In the genomic region with DNA sequence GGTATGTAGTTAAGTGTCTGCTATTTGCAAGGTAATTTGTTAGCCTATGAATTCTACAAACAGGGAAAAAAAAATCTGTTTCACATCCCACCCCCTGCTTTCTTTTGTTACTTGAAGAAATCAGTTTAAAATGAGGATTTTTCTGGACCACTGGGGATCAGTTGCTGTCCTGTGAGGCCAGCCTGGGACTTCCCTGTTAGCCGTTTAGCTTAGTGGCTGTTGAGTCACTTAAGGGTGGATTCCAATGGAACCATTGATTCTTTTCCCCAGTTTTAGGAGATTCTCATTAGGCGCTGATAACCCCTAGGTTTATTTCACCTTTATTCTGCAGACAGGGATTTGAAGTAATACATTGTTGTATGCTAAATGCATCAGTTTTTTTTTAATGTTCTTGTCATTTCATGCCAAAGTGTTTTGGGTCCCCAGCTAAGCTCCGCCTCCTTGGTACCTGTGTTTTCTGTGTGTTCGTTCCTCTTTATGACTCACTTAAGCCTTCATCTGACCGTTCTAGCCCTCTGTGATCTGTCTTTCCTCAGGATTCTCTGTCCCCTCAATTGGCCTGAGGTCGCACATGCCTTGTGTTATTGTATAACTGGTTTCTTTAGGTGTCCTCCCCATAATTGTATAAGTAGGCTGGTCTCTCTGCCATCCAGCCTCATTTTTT, we compare ENCODE assay signal across 32 cellular contexts. TPM values are rescaled to one million over a fixed set of nuclear protein-coding genes. Genes with fewer than 3 reads are reported as not detected.
"Had no signal": no experiment of that assay in that cellular context is flagged by ENCODE, and none has a peak within 500 bp of the region (broad histone marks: within the 10 kb centered on the region; RNA-seq: fewer than 3 reads in every experiment).

No MANE protein-coding gene starts in this region.

- H3K4me3 ChIP-seq: adrenal gland, body of pancreas had no signal

- ATAC-seq: activated CD4-positive, alpha-beta T cell treated with anti-CD3 and anti-CD28 coated beads for 36 hours; activated CD4-positive, CD25-positive, alpha-beta regulatory T cell treated with anti-CD3 and anti-CD28 coated beads, Interleukin-2, amount 50 U/mL, for 24 hours; activated naive CD4-positive, alpha-beta T cell treated with anti-CD3 and anti-CD28 coated beads, Interleukin-2, amount 50 U/mL, for 72 hours; activated T-cell treated with anti-CD3 and anti-CD28 coated beads, Interleukin-2, amount 50 U/mL, for 4 hours; body of pancreas; PC-3 had no signal

- H3K27ac Mint-ChIP-seq: activated CD4-positive, alpha-beta T cell treated with anti-CD3 and anti-CD28 coated beads for 36 hours; activated CD4-positive, alpha-beta T cell treated with anti-CD3 and anti-CD28 coated beads, Interleukin-2, amount 10 ng/mL, durations not matched to agents 7 days and 5 days; activated naive CD4-positive, alpha-beta T cell treated with anti-CD3 and anti-CD28 coated beads for 36 hours; activated naive CD4-positive, alpha-beta T cell treated with anti-CD3 and anti-CD28 coated beads, Interleukin-2, amount 50 U/mL, for 72 hours; activated T-helper 1 cell treated with anti-CD3 and anti-CD28 coated beads, Interleukin-12 subunit alpha, Interleukin-12 subunit beta, Interleukin-2, Interleukin-4 antibody, amounts not matched to agents 30 ng/mL and 10 ng/mL and 1 ng/mL, durations not matched to agents 14 hours and 24 hours and 36 hours had no signal

- DNase-seq: activated CD4-positive, alpha-beta T cell treated with anti-CD3 and anti-CD28 coated beads for 36 hours; activated CD4-positive, alpha-beta T cell treated with anti-CD3 and anti-CD28 coated beads, Interleukin-2, amount 10 ng/mL, durations not matched to agents 7 days and 5 days; activated CD4-positive, alpha-beta T cell treated with anti-CD3 and anti-CD28 coated beads, Interleukin-2, amount 50 U/mL, for 48 hours; activated CD8-positive, alpha-beta memory T cell treated with anti-CD3 and anti-CD28 coated beads, Interleukin-2, amount 50 U/mL, for 4 hours; activated gamma-delta T cell treated with Interleukin-2 at 50 U/mL for 16 hours; activated naive CD4-positive, alpha-beta T cell treated with anti-CD3 and anti-CD28 coated beads for 36 hours; activated T-cell treated with anti-CD3 and anti-CD28 coated beads for 4 hours; activated T-cell treated with anti-CD3 and anti-CD28 coated beads, Interleukin-2, amount 50 U/mL, for 4 hours; adrenal gland; body of pancreas; caudate nucleus; NCI-H1092 treated with DMSO at 0.1 percent for 48 hours; NCI-H1417; NCI-H146; NCI-H187; NCI-H2029 treated with DMSO at 0.1 percent for 48 hours; NCI-H2107; NCI-H2171; NCI-H510A; NCI-H526; NCI-H748 treated with DMSO at 0.1 percent for 48 hours; NK-92 treated with Interleukin-12 subunit alpha and Interleukin-12 subunit beta, amount 100 ng/mL, for 24 hours; PC-3; Right ventricle myocardium superior; SW 1271; T1000 had no signal

- H3K9me3 ChIP-seq: adrenal gland, body of pancreas had no signal

- H3K27ac ChIP-seq: adrenal gland, body of pancreas had no signal

- FAIRE-seq: astrocyte had no signal

- H3K36me3 Mint-ChIP-seq: activated naive CD4-positive, alpha-beta T cell treated with anti-CD3 and anti-CD28 coated beads, Interleukin-2, amount 50 U/mL, for 72 hours had no signal

- H3K27me3 ChIP-seq: adrenal gland, body of pancreas had no signal

- H3K4me1 Mint-ChIP-seq: activated CD4-positive, alpha-beta T cell treated with anti-CD3 and anti-CD28 coated beads for 36 hours; activated CD4-positive, alpha-beta T cell treated with anti-CD3 and anti-CD28 coated beads, Interleukin-2, amount 10 ng/mL, durations not matched to agents 7 days and 5 days had no signal

- H3K9me3 Mint-ChIP-seq: activated CD4-positive, alpha-beta T cell treated with anti-CD3 and anti-CD28 coated beads, Interleukin-2, amount 10 ng/mL, durations not matched to agents 7 days and 5 days; activated naive CD4-positive, alpha-beta T cell treated with anti-CD3 and anti-CD28 coated beads for 36 hours; activated naive CD4-positive, alpha-beta T cell treated with anti-CD3 and anti-CD28 coated beads, Interleukin-2, amount 50 U/mL, for 72 hours; activated T-cell treated with anti-CD3 and anti-CD28 coated beads, Interleukin-2, amount 50 U/mL, for 4 hours; activated T-helper 1 cell treated with anti-CD3 and anti-CD28 coated beads, Interleukin-12 subunit alpha, Interleukin-12 subunit beta, Interleukin-2, Interleukin-4 antibody, amounts not matched to agents 30 ng/mL and 10 ng/mL and 1 ng/mL, durations not matched to agents 14 hours and 24 hours and 36 hours had no signal

- H3K36me3 ChIP-seq: adrenal gland had no signal

- H3K4me3 Mint-ChIP-seq: activated CD4-positive, alpha-beta T cell treated with anti-CD3 and anti-CD28 coated beads for 36 hours; activated CD4-positive, alpha-beta T cell treated with anti-CD3 and anti-CD28 coated beads, Interleukin-2, amount 10 ng/mL, durations not matched to agents 7 days and 5 days; activated naive CD4-positive, alpha-beta T cell treated with anti-CD3 and anti-CD28 coated beads for 36 hours; activated T-cell treated with anti-CD3 and anti-CD28 coated beads, Interleukin-2, amount 50 U/mL, for 4 hours; activated T-helper 1 cell treated with anti-CD3 and anti-CD28 coated beads, Interleukin-12 subunit alpha, Interleukin-12 subunit beta, Interleukin-2, Interleukin-4 antibody, amounts not matched to agents 30 ng/mL and 10 ng/mL and 1 ng/mL, durations not matched to agents 14 hours and 24 hours and 36 hours had no signal

RNA-seq across cellular contexts. Expression of a gene that starts 59.3 kb away (rescaled TPM):
- total RNA-seq: T-helper 1 cell treated with Interleukin-12 subunit alpha and Interleukin-12 subunit beta and Interleukin-4 antibody, amounts not matched to agents 30 ng/mL and 1 ng/mL, for 36 hours; T-helper 2 cell treated with Interferon-gamma antibody and Interleukin-4, amounts not matched to agents 100 ng/mL and 5 ng/mL, for 36 hours had no signal
